ENCODE assay signal across 11 cellular contexts in the genomic region with DNA sequence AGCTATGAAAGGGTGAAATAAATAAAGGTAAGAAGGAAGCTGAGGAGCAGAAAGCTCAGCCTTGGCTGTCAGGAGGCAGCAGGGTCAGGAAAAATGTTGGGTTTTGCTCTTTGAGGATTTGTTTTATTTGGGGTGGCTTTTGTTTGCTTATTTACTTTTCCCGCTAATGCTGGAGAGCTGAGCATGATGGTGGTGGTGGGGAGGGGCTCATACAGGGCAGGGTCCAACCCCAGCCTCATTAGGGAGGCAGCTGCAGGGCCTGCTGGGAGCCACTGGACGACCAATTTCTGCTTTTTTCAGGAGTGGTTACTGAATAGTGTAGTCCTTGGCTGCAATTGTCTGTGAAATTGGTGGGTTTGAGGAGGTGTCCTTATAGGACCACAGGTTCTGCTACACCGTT. TPM values are rescaled to one million over a fixed set of nuclear protein-coding genes. Genes with fewer than 3 reads are reported as not detected.
DNase-seq lines count a peak whose midpoint lies in the region; ATAC-seq and TF ChIP-seq lines count a peak whose summit lies in the region.
"Had no signal": no experiment of that assay in that cellular context is flagged by ENCODE, and none has a peak within 500 bp of the region (broad histone marks: within the 10 kb centered on the region; RNA-seq: fewer than 3 reads in every experiment).

No MANE protein-coding gene starts in this region.

- H3K79me2 ChIP-seq in DOHH2 (ENCODE audit: control insufficient read depth, low read length): peaks cover 92% of the 10 kb centered on the region

- peak overlapping the region; percentile 46 for H3K27ac ChIP-seq in CD4-positive, alpha-beta memory T cell (ENCODE audit: low read depth, low read length)
- H3K27ac ChIP-seq in DOHH2 (ENCODE audit: low read depth, low read length): no peak overlapping the region
- H3K27ac ChIP-seq: thoracic aorta had no signal

- peaks cover 53 to 69% of the 10 kb centered on the region in 2 donors for H3K36me3 Mint-ChIP-seq in CD4-positive, alpha-beta memory T cell
- H3K36me3 Mint-ChIP-seq in activated T-helper 1 cell treated with anti-CD3 and anti-CD28 coated beads, Interleukin-12 subunit alpha, Interleukin-12 subunit beta, Interleukin-2, Interleukin-4 antibody, amounts not matched to agents 30 ng/mL and 10 ng/mL and 1 ng/mL, durations not matched to agents 14 hours and 24 hours and 36 hours (ENCODE audit: low read depth): peaks cover 42% of the 10 kb centered on the region

- H3K4me1 ChIP-seq in CD4-positive, alpha-beta memory T cell (ENCODE audit: insufficient read depth, low read length): peaks cover 71% of the 10 kb centered on the region
- H3K4me1 ChIP-seq in DOHH2 (ENCODE audit: control insufficient read depth, low read length) (peaks cover 31% of the 10 kb centered on the region), mucosa of descending colon (ENCODE audit: low read depth) (peaks cover 9% of the 10 kb centered on the region)

- peaks cover 47 to 91% (median 61%) of the 10 kb centered on the region in 4 donors for H3K4me1 Mint-ChIP-seq in CD4-positive, alpha-beta memory T cell
- H3K4me1 Mint-ChIP-seq in activated T-helper 1 cell treated with anti-CD3 and anti-CD28 coated beads, Interleukin-12 subunit alpha, Interleukin-12 subunit beta, Interleukin-2, Interleukin-4 antibody, amounts not matched to agents 30 ng/mL and 10 ng/mL and 1 ng/mL, durations not matched to agents 14 hours and 24 hours and 36 hours (ENCODE audit: low read depth): peaks cover 64% of the 10 kb centered on the region

- H3K27me3 ChIP-seq in CD4-positive, alpha-beta memory T cell (ENCODE audit: insufficient read depth, low read length): no peaks in the 10 kb centered on the region
- H3K27me3 ChIP-seq in DOHH2 (ENCODE audit: control insufficient read depth, low read length): no peaks in the 10 kb centered on the region

- H3K9me3 Mint-ChIP-seq in CD4-positive, alpha-beta memory T cell: no peaks in the 10 kb centered on the region
- no peaks in the 10 kb centered on the region for H3K9me3 Mint-ChIP-seq in activated T-helper 1 cell treated with anti-CD3 and anti-CD28 coated beads, Interleukin-12 subunit alpha, Interleukin-12 subunit beta, Interleukin-2, Interleukin-4 antibody, amounts not matched to agents 30 ng/mL and 10 ng/mL and 1 ng/mL, durations not matched to agents 14 hours and 24 hours and 36 hours

- TF ChIP-seq CTCF in DOHH2 (IDR thresholded peaks at IDR 0.05; ENCODE audit: low read depth, low read length, poor library complexity, severe bottlenecking) (no peak), mucosa of descending colon (IDR thresholded peaks at IDR 0.05) (no peak)

- H4K20me1 ChIP-seq in DOHH2 (ENCODE audit: control insufficient read depth, insufficient read depth, low read depth, low read length): peaks cover 29% of the 10 kb centered on the region; the same call in 1 of the 2 replicates

- DNase-seq in CD4-positive, alpha-beta memory T cell: no peak
- no peak for DNase-seq in activated T-helper 1 cell treated with anti-CD3 and anti-CD28 coated beads, Interleukin-12 subunit alpha, Interleukin-12 subunit beta, Interleukin-2, Interleukin-4 antibody, amounts not matched to agents 30 ng/mL and 10 ng/mL and 1 ng/mL, durations not matched to agents 14 hours and 24 hours and 36 hours (ENCODE audit: low spot score)
- DNase-seq in mucosa of descending colon (no peak), HuH-7.5 (ENCODE audit: low spot score) (no peak)
- DNase-seq: mammary epithelial cell, NCI-H1048, retina had no signal

- ATAC-seq in mucosa of descending colon (peak; percentile 46), HG03469 (IDR thresholded peaks at IDR 0.05; ENCODE audit: unreplicated experiment) (no peak), HG02884 (IDR thresholded peaks at IDR 0.05; ENCODE audit: unreplicated experiment) (no peak)

- CTCF ChIA-PET in CD4-positive, alpha-beta memory T cell (lab: Charles Lee; ENCODE audit: partially characterized antibody): interaction anchor here (0.9 to 7.9 kb wide), 8 partner anchors 9 to 99 kb away, joined by 3 to 88 read pairs (median 4); no protein-coding TSS in a partner anchor

- 0 out of 2 replicates have a peak, but pooled peaks cover 4% of the 10 kb centered on the region for H3F3A ChIP-seq in DOHH2 (ENCODE audit: control insufficient read depth, insufficient read depth)

- H3K36me3 ChIP-seq in CD4-positive, alpha-beta memory T cell (ENCODE audit: insufficient read depth, low read length): peaks cover 30% of the 10 kb centered on the region
- H3K36me3 ChIP-seq in DOHH2 (ENCODE audit: control insufficient read depth, low read length) (peaks cover 70% of the 10 kb centered on the region), mucosa of descending colon (ENCODE audit: low read depth) (no peaks in the 10 kb centered on the region)

- H3K4me3 ChIP-seq in CD4-positive, alpha-beta memory T cell (ENCODE audit: low read length in 2 of 2): peak overlapping the region in 1 of 2 donors; percentile 30
- H3K4me3 ChIP-seq in DOHH2 (ENCODE audit: low read length): no peak overlapping the region
- no peak overlapping the region for H3K4me3 ChIP-seq in mucosa of descending colon
- H3K4me3 ChIP-seq: thoracic aorta had no signal

- intact Hi-C loops in CD4-positive, alpha-beta memory T cell (cut with micrococcal nuclease): no loop called here
- intact Hi-C loops in activated T-helper 1 cell treated with anti-CD3 and anti-CD28 coated beads, Interleukin-12 subunit alpha, Interleukin-12 subunit beta, Interleukin-2, Interleukin-4 antibody, amounts not matched to agents 30 ng/mL and 10 ng/mL and 1 ng/mL, durations not matched to agents 14 hours and 24 hours and 36 hours (cut with micrococcal nuclease): loop anchor here (2.0 kb wide), 3 partner anchors 16 to 60 kb away; no protein-coding TSS in a partner anchor
- intact Hi-C loops in mucosa of descending colon (cut with DNase I, micrococcal nuclease): no loop called here

- H3K4me2 ChIP-seq in DOHH2 (ENCODE audit: low read length): peak overlapping the region; percentile 8; the same call in 1 of the 2 replicates

- H3K27me3 Mint-ChIP-seq in CD4-positive, alpha-beta memory T cell: no peaks in the 10 kb centered on the region
- H3K27me3 Mint-ChIP-seq in activated T-helper 1 cell treated with anti-CD3 and anti-CD28 coated beads, Interleukin-12 subunit alpha, Interleukin-12 subunit beta, Interleukin-2, Interleukin-4 antibody, amounts not matched to agents 30 ng/mL and 10 ng/mL and 1 ng/mL, durations not matched to agents 14 hours and 24 hours and 36 hours (ENCODE audit: insufficient read depth): no peaks in the 10 kb centered on the region

- H3K4me3 Mint-ChIP-seq in CD4-positive, alpha-beta memory T cell: peak overlapping the region; percentile 79 to 91 (median 82)
- H3K4me3 Mint-ChIP-seq in activated T-helper 1 cell treated with anti-CD3 and anti-CD28 coated beads, Interleukin-12 subunit alpha, Interleukin-12 subunit beta, Interleukin-2, Interleukin-4 antibody, amounts not matched to agents 30 ng/mL and 10 ng/mL and 1 ng/mL, durations not matched to agents 14 hours and 24 hours and 36 hours: peak overlapping the region; percentile 71

- H3K9me2 ChIP-seq in DOHH2 (replicated peaks; ENCODE audit: control insufficient read depth, low read length): no peaks in the 10 kb centered on the region

- H3K27ac Mint-ChIP-seq in CD4-positive, alpha-beta memory T cell: peak overlapping the region; percentile 66 to 95 (median 87)
- H3K27ac Mint-ChIP-seq in activated T-helper 1 cell treated with anti-CD3 and anti-CD28 coated beads, Interleukin-12 subunit alpha, Interleukin-12 subunit beta, Interleukin-2, Interleukin-4 antibody, amounts not matched to agents 30 ng/mL and 10 ng/mL and 1 ng/mL, durations not matched to agents 14 hours and 24 hours and 36 hours: peak overlapping the region; percentile 88

- POLR2A ChIA-PET in CD4-positive, alpha-beta memory T cell (lab: Charles Lee; ENCODE audit: partially characterized antibody): interaction anchor here (0.9 to 19.7 kb wide), 7 partner anchors 9 to 71 kb away, joined by 3 to 551 read pairs (median 3); partner anchors contain the start of genes CCM2 and MYO1G

- H3K9me3 ChIP-seq in CD4-positive, alpha-beta memory T cell (ENCODE audit: control insufficient read depth in 1 of 2, low read length in 2 of 2): no peaks in the 10 kb centered on the region
- H3K9me3 ChIP-seq in DOHH2 (ENCODE audit: control insufficient read depth, insufficient read depth, low read length): no peaks in the 10 kb centered on the region
- no peaks in the 10 kb centered on the region for H3K9me3 ChIP-seq in mucosa of descending colon
- H3K9me3 ChIP-seq: thoracic aorta had no signal

RNA-seq across cellular contexts. Expression of gene CCM2, which starts 36.3 kb away (rescaled TPM):
- 100 to 1,000 TPM; 192 to 200 TPM for total RNA-seq in CD4-positive, alpha-beta memory T cell
- 10 to 100 TPM; 82.1 to 91.9 TPM for polyA plus RNA-seq in CD4-positive, alpha-beta memory T cell
- 59.2 and 65.5 TPM in 2 replicates for total RNA-seq in activated T-helper 1 cell treated with anti-CD3 and anti-CD28 coated beads, Interleukin-12 subunit alpha, Interleukin-12 subunit beta, Interleukin-2, Interleukin-4 antibody, amounts not matched to agents 30 ng/mL and 10 ng/mL and 1 ng/mL, durations not matched to agents 14 hours and 24 hours and 36 hours
- total RNA-seq in mucosa of descending colon: 10 to 100 TPM; 33.4 to 43.8 (median 35.8) TPM

RNA-seq across cellular contexts. Expression of gene NACAD, which starts 52.5 kb away (rescaled TPM):
- total RNA-seq in CD4-positive, alpha-beta memory T cell: not detected
- not detected for polyA plus RNA-seq in CD4-positive, alpha-beta memory T cell
- 0.05 TPM in 1 of 2 replicates, not detected in the other for total RNA-seq in activated T-helper 1 cell treated with anti-CD3 and anti-CD28 coated beads, Interleukin-12 subunit alpha, Interleukin-12 subunit beta, Interleukin-2, Interleukin-4 antibody, amounts not matched to agents 30 ng/mL and 10 ng/mL and 1 ng/mL, durations not matched to agents 14 hours and 24 hours and 36 hours
- 10 to 100 TPM in 1 of 3 donors, 1 to 10 TPM in 1, under 1 TPM in 1; 0.49 to 14.5 (median 1.2) TPM for total RNA-seq in mucosa of descending colon

RNA-seq across cellular contexts. Expression of gene MYO1G, which starts 57.5 kb away (rescaled TPM):
- total RNA-seq in CD4-positive, alpha-beta memory T cell: 10 to 100 TPM; 92.9 to 94.2 TPM
- 100 to 1,000 TPM; 143 to 168 TPM for polyA plus RNA-seq in CD4-positive, alpha-beta memory T cell
- 252 and 258 TPM in 2 replicates for total RNA-seq in activated T-helper 1 cell treated with anti-CD3 and anti-CD28 coated beads, Interleukin-12 subunit alpha, Interleukin-12 subunit beta, Interleukin-2, Interleukin-4 antibody, amounts not matched to agents 30 ng/mL and 10 ng/mL and 1 ng/mL, durations not matched to agents 14 hours and 24 hours and 36 hours
- 1 to 10 TPM; 3.8 to 6.9 (median 3.9) TPM for total RNA-seq in mucosa of descending colon

Comparison
In these comparisons a context has a peak if more than half of its experiments do, and no peak if none do; other contexts are left out.
1. RNA of gene MYO1G, which starts 57.5 kb away (total RNA-seq): 252 to 258 TPM in activated T-helper 1 cell treated with anti-CD3 and anti-CD28 coated beads, Interleukin-12 subunit alpha, Interleukin-12 subunit beta, Interleukin-2, Interleukin-4 antibody, amounts not matched to agents 30 ng/mL and 10 ng/mL and 1 ng/mL, durations not matched to agents 14 hours and 24 hours and 36 hours and 92.9 to 94.2 TPM in CD4-positive, alpha-beta memory T cell; 3.8 to 6.9 TPM in mucosa of descending colon; every median in the first group is over 10 times any median in the second.